ENCODE assay signal across 7 cellular contexts in the genomic region with DNA sequence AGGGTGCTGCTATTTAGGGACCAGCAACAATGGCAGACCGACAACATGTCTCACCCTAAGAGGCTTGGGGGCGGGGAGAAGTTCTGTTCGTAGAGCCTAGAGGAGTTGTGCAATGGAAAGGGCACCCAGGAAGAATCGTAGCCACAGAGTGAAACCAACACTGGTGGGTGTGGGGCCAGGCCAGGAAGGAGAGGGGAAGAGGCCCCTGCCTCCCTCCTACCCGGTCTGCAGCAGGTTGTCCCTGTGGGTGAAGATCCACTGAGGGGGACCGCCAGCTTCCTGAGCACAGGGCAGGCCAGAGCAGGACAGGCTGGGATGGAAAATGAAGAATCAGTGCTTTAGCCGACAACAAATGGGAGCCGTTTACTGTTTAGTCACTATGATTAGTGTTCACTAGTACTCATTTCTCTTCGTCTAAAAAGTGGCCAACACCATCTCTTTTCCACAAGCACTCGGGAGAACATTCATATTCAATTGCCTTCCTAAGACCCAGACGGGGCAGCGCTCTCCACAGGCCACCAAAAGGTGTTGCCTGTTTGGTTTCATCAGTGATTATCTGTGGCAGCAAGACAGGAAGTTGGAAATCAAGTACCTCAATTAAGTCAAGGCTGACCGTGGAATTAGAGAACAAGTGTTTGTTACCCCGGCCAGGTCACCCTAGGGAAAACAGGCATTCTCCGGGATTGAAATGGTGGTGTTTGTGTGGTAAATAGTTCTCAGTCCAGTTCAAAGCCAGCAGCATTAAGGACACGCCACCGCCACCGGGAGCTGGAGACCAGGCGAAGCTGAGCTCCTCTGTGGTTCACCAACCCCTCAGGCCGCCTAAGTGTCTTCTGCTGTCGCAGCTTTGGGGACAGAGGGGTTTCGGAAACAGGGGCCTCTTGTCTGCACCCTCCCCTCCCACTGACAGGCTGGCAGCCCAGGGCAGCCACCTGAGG. TPM values are rescaled to one million over a fixed set of nuclear protein-coding genes. Genes with fewer than 3 reads are reported as not detected.
DNase-seq lines count a peak whose midpoint lies in the region; ATAC-seq, FAIRE-seq and TF ChIP-seq lines count a peak whose summit lies in the region.

No MANE protein-coding gene starts in this region.

- TF ChIP-seq CTCF in HCT116 (IDR thresholded peaks at IDR 0.05 in 2 of 3, conservative IDR thresholded peaks at IDR 0.05 in 1 of 3; ENCODE audit: borderline replicate concordance in 1 of 3, insufficient read depth in 1 of 3, low read depth in 2 of 3, low read length in 2 of 3) (no peak), Peyer's patch (IDR thresholded peaks at IDR 0.05) (no peak), smooth muscle cell (IDR thresholded peaks at IDR 0.05; ENCODE audit: borderline replicate concordance, insufficient read depth, poor library complexity, severe bottlenecking) (no peak)

- CTCF ChIA-PET in HCT116 (lab: Charles Lee), result no interaction called here

- H3K27ac ChIP-seq in HCT116 (ENCODE audit: low read depth, low read length) (peak overlapping the region; percentile 89; the same call in 1 of the 2 replicates), Peyer's patch (peak overlapping the region; percentile 81 to 96 (median 90)), iPS-18a (ENCODE audit: low read length) (no peak overlapping the region), smooth muscle cell (ENCODE audit: low read depth) (peak overlapping the region; percentile 75)

- H3K36me3 Mint-ChIP-seq in activated naive CD8-positive, alpha-beta T cell, result no peaks in the 10 kb centered on the region

- H3K27me3 Mint-ChIP-seq in activated naive CD8-positive, alpha-beta T cell, result no peaks in the 10 kb centered on the region

- H3K4me2 ChIP-seq in HCT116 (ENCODE audit: low read length) (peak overlapping the region; percentile 81), smooth muscle cell (peak overlapping the region; percentile 98)

- RAD21 ChIA-PET in HCT116 (lab: Charles Lee; ENCODE audit: low non-redundant PET in 1 of 2, low total read pairs in 2 of 2, uncharacterized antibody in 2 of 2, unreplicated experiment in 2 of 2), result no interaction called here

- no peaks in the 10 kb centered on the region for H3K9me2 ChIP-seq in HCT116 (ENCODE audit: insufficient read depth)

- H3K4me1 ChIP-seq in HCT116 (ENCODE audit: control insufficient read depth in 1 of 2, insufficient read depth in 2 of 2, low read length in 2 of 2), result peaks cover 10 to 30% of the 10 kb centered on the region in 2 experiments
- H3K4me1 ChIP-seq in Peyer's patch, result peaks cover 0 to 22% (median 8%) of the 10 kb centered on the region in 4 donors
- peaks cover 23% of the 10 kb centered on the region for H3K4me1 ChIP-seq in iPS-18a (ENCODE audit: control insufficient read depth, low read depth, low read length)
- peaks cover 21% of the 10 kb centered on the region for H3K4me1 ChIP-seq in smooth muscle cell (ENCODE audit: low read depth)

- no peak for ATAC-seq in HCT116

- peak overlapping the region; percentile 91 for H3K27ac Mint-ChIP-seq in activated naive CD8-positive, alpha-beta T cell

- no peak for DNase-seq in HCT116 (ENCODE audit: low read depth, low spot score)
- peak in 2 of 3 donors; percentile 41 to 56 for DNase-seq in Peyer's patch
- no peak for DNase-seq in smooth muscle cell (lab: John Stamatoyannopoulos, UW; ENCODE audit: unreplicated experiment)
- DNase-seq in frontal cortex (ENCODE audit: low spot score in 2 of 2), result no peak
- DNase-seq in H54 (ENCODE audit: insufficient read length, low spot score), result no peak

- POLR2A ChIA-PET in HCT116 (lab: Charles Lee), result no interaction called here

- TF ChIP-seq POLR2A in HCT116 (IDR thresholded peaks at IDR 0.05; ENCODE audit: borderline replicate concordance, extremely low read depth, insufficient read depth, insufficient read length) (no peak), Peyer's patch (IDR thresholded peaks at IDR 0.05) (no peak), H54 (IDR thresholded peaks at IDR 0.05; ENCODE audit: low read depth, low read length) (no peak)

- H3K27me3 ChIP-seq in HCT116 (ENCODE audit: insufficient read depth, low read length), result no peaks in the 10 kb centered on the region
- H3K27me3 ChIP-seq in Peyer's patch, result no peaks in the 10 kb centered on the region
- H3K27me3 ChIP-seq in iPS-18a (ENCODE audit: control insufficient read depth, insufficient read depth, low read length), result peaks cover 18% of the 10 kb centered on the region
- H3K27me3 ChIP-seq in smooth muscle cell (ENCODE audit: low read depth), result no peaks in the 10 kb centered on the region

- H3F3A ChIP-seq in smooth muscle cell (ENCODE audit: low read depth), result no peaks in the 10 kb centered on the region

- H3K4me1 Mint-ChIP-seq in activated naive CD8-positive, alpha-beta T cell (ENCODE audit: low read depth), result peaks cover 37% of the 10 kb centered on the region

- 45% methylated on average over 22 of the region's 22 CpGs for WGBS in smooth muscle cell (ENCODE audit: low lambda C conversion rate)

- no peak for TF ChIP-seq RAD21 in HCT116 (IDR thresholded peaks at IDR 0.05; ENCODE audit: low read depth)

- H3K79me2 ChIP-seq in HCT116 (ENCODE audit: insufficient read depth, low read length) (peaks cover 33% of the 10 kb centered on the region), smooth muscle cell (ENCODE audit: low read depth) (peaks cover 21% of the 10 kb centered on the region)

- H4K20me1 ChIP-seq in HCT116 (ENCODE audit: insufficient read depth) (no peaks in the 10 kb centered on the region), smooth muscle cell (ENCODE audit: low read depth) (peaks cover 24% of the 10 kb centered on the region)

- H3K4me3 ChIP-seq in HCT116 (replicated peaks in 1 of 2; ENCODE audit: low read depth in 1 of 2, low read length in 2 of 2) (peak overlapping the region; percentile 68 to 78; a peak in 3 of 4 replicates), Peyer's patch (peak overlapping the region; percentile 75 to 97 (median 85)), iPS-18a (ENCODE audit: low read length) (peak overlapping the region; percentile 52), smooth muscle cell (peak overlapping the region; percentile 84)

- H3K9me3 ChIP-seq in HCT116 (ENCODE audit: control insufficient read depth in 1 of 2, insufficient read depth in 1 of 2, low read depth in 1 of 2, low read length in 2 of 2) (no peaks in the 10 kb centered on the region), Peyer's patch (no peaks in the 10 kb centered on the region), iPS-18a (ENCODE audit: control insufficient read depth, low read depth, low read length) (no peaks in the 10 kb centered on the region), smooth muscle cell (replicated peaks; ENCODE audit: low read depth) (no peaks in the 10 kb centered on the region)

- no peaks in the 10 kb centered on the region for H3K36me3 ChIP-seq in HCT116 (ENCODE audit: control insufficient read depth in 1 of 2, insufficient read depth in 2 of 2, low read length in 2 of 2)
- H3K36me3 ChIP-seq in Peyer's patch, result no peaks in the 10 kb centered on the region
- no peaks in the 10 kb centered on the region for H3K36me3 ChIP-seq in iPS-18a (ENCODE audit: control insufficient read depth, low read depth, low read length)
- no peaks in the 10 kb centered on the region for H3K36me3 ChIP-seq in smooth muscle cell (ENCODE audit: low read depth)

- H3K9me3 Mint-ChIP-seq in activated naive CD8-positive, alpha-beta T cell (ENCODE audit: low read depth), result no peaks in the 10 kb centered on the region

- H3K4me3 Mint-ChIP-seq in activated naive CD8-positive, alpha-beta T cell, result peak overlapping the region; percentile 89

- FAIRE-seq in frontal cortex (lab: Jason Lieb, UNC), result no peak
- FAIRE-seq in H54 (lab: Jason Lieb, UNC), result no peak

- no peak overlapping the region; the same call in 1 of the 2 replicates for H3K9ac ChIP-seq in HCT116 (ENCODE audit: low read length)
- no peak overlapping the region for H3K9ac ChIP-seq in iPS-18a (ENCODE audit: low read length)
- H3K9ac ChIP-seq in smooth muscle cell (ENCODE audit: low read depth), result peak overlapping the region; percentile 77

- TSS peak; percentile 26 for BruUV-seq in HCT116 (replicated peaks; lab: Mats Ljungman, UMichigan)

- intact Hi-C loops in HCT116 (cut with micrococcal nuclease), result no loop called here

- H2AFZ ChIP-seq in HCT116 (ENCODE audit: low read depth, low read length, poor library complexity, severe bottlenecking) (no peak overlapping the region), smooth muscle cell (ENCODE audit: low read depth) (peak overlapping the region; percentile 97)

TF ChIP-seq in HCT116, 20 proteins besides CTCF, POLR2A, EP300 and RAD21:
- TF ChIP-seq, protein P1, sequence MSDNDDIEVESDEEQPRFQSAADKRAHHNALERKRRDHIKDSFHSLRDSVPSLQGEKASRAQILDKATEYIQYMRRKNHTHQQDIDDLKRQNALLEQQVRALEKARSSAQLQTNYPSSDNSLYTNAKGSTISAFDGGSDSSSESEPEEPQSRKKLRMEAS (IDR thresholded peaks at IDR 0.05), result no peak
- TF ChIP-seq ELF1 (IDR thresholded peaks at IDR 0.05; ENCODE audit: borderline replicate concordance, low read depth) (no peak), CBX3 (IDR thresholded peaks at IDR 0.05; ENCODE audit: low read depth) (no peak), TCF7L2 (IDR thresholded peaks at IDR 0.05; ENCODE audit: borderline replicate concordance, extremely low read depth, insufficient read depth, insufficient read length) (no peak), POLR2AphosphoS5 (IDR thresholded peaks at IDR 0.05; ENCODE audit: low read depth, low read length) (no peak), CEBPB (IDR thresholded peaks at IDR 0.05; ENCODE audit: low read depth) (no peak)

RNA-seq across cellular contexts. Expression of gene ATP11A, which starts 1.0 kb away (rescaled TPM):
- total RNA-seq in HCT116 (2021; ENCODE audit: unreplicated experiment), result 80.4 TPM
- polyA plus RNA-seq in HCT116 (2012), result 31.7 and 37.4 TPM in 2 replicates
- total RNA-seq in Peyer's patch, result 10 to 100 TPM; 33.1 to 64.2 (median 53.7) TPM
- total RNA-seq in smooth muscle cell, result 6.1 and 7.5 TPM in 2 replicates
- polyA plus RNA-seq in smooth muscle cell, result 6.5 and 15.2 TPM in 2 replicates
- 6.9 TPM for total RNA-seq in frontal cortex

Comparison
In these comparisons a context has a peak if more than half of its experiments do, and no peak if none do; other contexts are left out.
1. DNase-seq: peak in Peyer's patch (2 of 3); none in HCT116 (single experiment), smooth muscle cell (single experiment), frontal cortex (0 of 2) and H54 (single experiment).
2. Peak in every context shown above with its lines, with median percentiles within 50 percentile points of each other: H3K4me3 ChIP-seq.